Comparison of ENCODE assay signal across 9 cellular contexts in the genomic region with DNA sequence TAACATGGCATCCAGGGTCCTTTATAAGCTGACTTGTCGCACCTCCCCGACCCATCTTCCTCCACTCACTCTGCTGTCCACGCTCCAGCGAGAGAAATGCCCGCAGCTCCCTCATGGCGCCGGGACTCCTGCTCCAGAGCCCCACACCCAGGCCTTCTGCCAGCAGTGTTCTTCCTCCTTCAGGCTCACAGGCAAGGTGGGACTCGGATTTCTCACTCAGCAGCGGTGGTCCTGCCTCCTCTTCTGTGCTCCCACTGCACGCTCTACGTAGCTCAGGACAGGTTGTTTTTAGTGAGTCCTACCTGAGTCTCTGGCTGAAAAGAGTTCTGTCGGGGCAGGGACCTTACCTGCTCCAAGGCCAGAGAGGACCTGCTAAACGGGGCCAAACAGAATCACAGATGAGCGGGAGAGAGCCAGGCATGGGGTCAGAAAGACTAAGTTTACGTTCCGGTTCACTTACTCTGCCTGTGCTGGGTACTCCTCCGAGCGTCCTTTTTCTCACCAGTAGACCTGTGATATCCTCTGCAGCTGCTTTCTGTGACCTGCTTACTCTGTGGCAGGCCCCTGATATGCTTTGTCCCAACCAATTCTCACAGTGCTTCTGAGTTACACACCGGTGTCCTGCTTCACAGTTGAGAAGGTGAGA. TPM values are rescaled to one million over a fixed set of nuclear protein-coding genes. Genes with fewer than 3 reads are reported as not detected.
A peak's percentile ranks its signal among the peaks of the same experiment; 100 is the strongest.
DNase-seq lines count a peak whose midpoint lies in the region; ATAC-seq and TF ChIP-seq lines count a peak whose summit lies in the region.
"Had no signal": no experiment of that assay in that cellular context is flagged by ENCODE, and none has a peak within 500 bp of the region (broad histone marks: within the 10 kb centered on the region; RNA-seq: fewer than 3 reads in every experiment).

No MANE protein-coding gene starts in this region.

- no peaks in the 10 kb centered on the region for H3K27me3 Mint-ChIP-seq in activated naive CD8-positive, alpha-beta T cell treated with anti-CD3 and anti-CD28 coated beads for 36 hours
- peaks cover 4% of the 10 kb centered on the region for H3K27me3 Mint-ChIP-seq in glutamatergic neuron (ENCODE audit: unreplicated experiment)

- no peak for DNase-seq in activated naive CD8-positive, alpha-beta T cell treated with anti-CD3 and anti-CD28 coated beads for 36 hours
- DNase-seq in stimulated activated effector memory CD8-positive, alpha-beta T cell treated with anti-CD3 and anti-CD28 coated beads, Interleukin-12 subunit alpha, Interleukin-12 subunit beta, amount 100 ng/mL, for 72 hours (ENCODE audit: low spot score in 2 of 2): no peak
- DNase-seq in right cardiac atrium (no peak), glutamatergic neuron (no peak)
- DNase-seq: NCI-H1105, SHP77 treated with DMSO at 0.1 percent for 48 hours had no signal

- intact Hi-C loops in right cardiac atrium (cut with DNase I): no loop called here

- no peaks in the 10 kb centered on the region for H3K9me3 ChIP-seq in right cardiac atrium (ENCODE audit: control insufficient read depth, low read length)

- TF ChIP-seq CTCF in glutamatergic neuron (IDR thresholded peaks at IDR 0.05; ENCODE audit: partially characterized antibody, unreplicated experiment): no peak

- H3K4me1 ChIP-seq in right cardiac atrium (ENCODE audit: control insufficient read depth, insufficient read depth, low read length): no peaks in the 10 kb centered on the region

- peaks cover 38% of the 10 kb centered on the region for H3K36me3 Mint-ChIP-seq in activated naive CD8-positive, alpha-beta T cell treated with anti-CD3 and anti-CD28 coated beads for 36 hours
- H3K36me3 Mint-ChIP-seq in stimulated activated effector memory CD8-positive, alpha-beta T cell treated with anti-CD3 and anti-CD28 coated beads, Interleukin-12 subunit alpha, Interleukin-12 subunit beta, amount 100 ng/mL, for 72 hours: peaks cover 58% of the 10 kb centered on the region
- H3K36me3 Mint-ChIP-seq in glutamatergic neuron (ENCODE audit: unreplicated experiment): no peaks in the 10 kb centered on the region

- H3K27ac ChIP-seq in right cardiac atrium (ENCODE audit: low read length): no peak overlapping the region

- peak overlapping the region; percentile 49 for H3K27ac Mint-ChIP-seq in activated naive CD8-positive, alpha-beta T cell treated with anti-CD3 and anti-CD28 coated beads for 36 hours
- H3K27ac Mint-ChIP-seq in stimulated activated effector memory CD8-positive, alpha-beta T cell treated with anti-CD3 and anti-CD28 coated beads, Interleukin-12 subunit alpha, Interleukin-12 subunit beta, amount 100 ng/mL, for 72 hours: peak overlapping the region; percentile 87
- H3K27ac Mint-ChIP-seq in glutamatergic neuron (ENCODE audit: unreplicated experiment): no peak overlapping the region

- peaks cover 35% of the 10 kb centered on the region for H3K4me1 Mint-ChIP-seq in activated naive CD8-positive, alpha-beta T cell treated with anti-CD3 and anti-CD28 coated beads for 36 hours
- H3K4me1 Mint-ChIP-seq in stimulated activated effector memory CD8-positive, alpha-beta T cell treated with anti-CD3 and anti-CD28 coated beads, Interleukin-12 subunit alpha, Interleukin-12 subunit beta, amount 100 ng/mL, for 72 hours: peaks cover 47% of the 10 kb centered on the region
- peaks cover 8% of the 10 kb centered on the region for H3K4me1 Mint-ChIP-seq in glutamatergic neuron (ENCODE audit: low read depth, unreplicated experiment)

- no peak overlapping the region for H3K4me3 Mint-ChIP-seq in activated naive CD8-positive, alpha-beta T cell treated with anti-CD3 and anti-CD28 coated beads for 36 hours
- H3K4me3 Mint-ChIP-seq in stimulated activated effector memory CD8-positive, alpha-beta T cell treated with anti-CD3 and anti-CD28 coated beads, Interleukin-12 subunit alpha, Interleukin-12 subunit beta, amount 100 ng/mL, for 72 hours: no peak overlapping the region
- H3K4me3 Mint-ChIP-seq in glutamatergic neuron (ENCODE audit: unreplicated experiment): no peak overlapping the region

- ATAC-seq in GM19035 (IDR thresholded peaks at IDR 0.05; ENCODE audit: unreplicated experiment): peak; percentile 38
- ATAC-seq in HG03045 (IDR thresholded peaks at IDR 0.05; ENCODE audit: unreplicated experiment): peak; percentile 20
- ATAC-seq in stimulated activated effector memory CD8-positive, alpha-beta T cell treated with anti-CD3 and anti-CD28 coated beads, Interleukin-12 subunit alpha, Interleukin-12 subunit beta, amount 100 ng/mL, for 72 hours: no peak
- ATAC-seq in right cardiac atrium: no peak
- ATAC-seq in HG03432 (IDR thresholded peaks at IDR 0.05; ENCODE audit: unreplicated experiment): no peak

- 90% methylated on average over 19 of the region's 19 CpGs for WGBS in right cardiac atrium

- no peaks in the 10 kb centered on the region for H3K27me3 ChIP-seq in right cardiac atrium (ENCODE audit: control insufficient read depth, insufficient read depth)

- H3K4me3 ChIP-seq in right cardiac atrium (ENCODE audit: low read length): no peak overlapping the region

- no peaks in the 10 kb centered on the region for H3K9me3 Mint-ChIP-seq in activated naive CD8-positive, alpha-beta T cell treated with anti-CD3 and anti-CD28 coated beads for 36 hours
- H3K9me3 Mint-ChIP-seq in stimulated activated effector memory CD8-positive, alpha-beta T cell treated with anti-CD3 and anti-CD28 coated beads, Interleukin-12 subunit alpha, Interleukin-12 subunit beta, amount 100 ng/mL, for 72 hours: no peaks in the 10 kb centered on the region
- H3K9me3 Mint-ChIP-seq in glutamatergic neuron (ENCODE audit: unreplicated experiment): peaks cover 1% of the 10 kb centered on the region

RNA-seq across cellular contexts. Expression of gene THEMIS2, which starts 11.3 kb away (rescaled TPM):
- 10 to 100 TPM; 18.9 to 19.6 TPM for total RNA-seq in activated naive CD8-positive, alpha-beta T cell treated with anti-CD3 and anti-CD28 coated beads for 36 hours
- total RNA-seq in right cardiac atrium (10 to 100 TPM in 1 of 4 donors, 1 to 10 TPM in 3; 7.6 to 10.1 (median 9.3) TPM), glutamatergic neuron (ENCODE audit: unreplicated experiment) (4.6 TPM)
- polyA plus RNA-seq in right cardiac atrium: 5.1 TPM

RNA-seq across cellular contexts. Expression of gene RPA2, which starts 30.7 kb away (rescaled TPM):
- 100 to 1,000 TPM in 1 of 2 experiments, 10 to 100 TPM in 1; 89.4 to 102 TPM for total RNA-seq in activated naive CD8-positive, alpha-beta T cell treated with anti-CD3 and anti-CD28 coated beads for 36 hours
- total RNA-seq in right cardiac atrium (10 to 100 TPM; 26.8 to 38.3 (median 32.2) TPM), glutamatergic neuron (ENCODE audit: unreplicated experiment) (22.6 TPM)
- polyA plus RNA-seq in right cardiac atrium: 32.4 TPM

RNA-seq across cellular contexts. Expression of gene SMPDL3B, which starts 51.1 kb away (rescaled TPM):
- total RNA-seq in activated naive CD8-positive, alpha-beta T cell treated with anti-CD3 and anti-CD28 coated beads for 36 hours: under 1 TPM; 0.92 to 0.97 TPM
- total RNA-seq in right cardiac atrium (1 to 10 TPM in 1 of 4 donors, under 1 TPM in 3; 0.31 to 2.1 (median 0.40) TPM), glutamatergic neuron (ENCODE audit: unreplicated experiment) (not detected)
- 0.11 TPM for polyA plus RNA-seq in right cardiac atrium

RNA-seq across cellular contexts. Expression of gene PPP1R8, which starts 53.1 kb away (rescaled TPM):
- 10 to 100 TPM; 60.0 to 70.5 TPM for total RNA-seq in activated naive CD8-positive, alpha-beta T cell treated with anti-CD3 and anti-CD28 coated beads for 36 hours
- total RNA-seq in right cardiac atrium (10 to 100 TPM; 24.2 to 26.8 (median 24.7) TPM), glutamatergic neuron (ENCODE audit: unreplicated experiment) (60.2 TPM)
- polyA plus RNA-seq in right cardiac atrium: 18.7 TPM

Comparison
In these comparisons a context has a peak if more than half of its experiments do, and no peak if none do; other contexts are left out.
1. ATAC-seq: peak in GM19035 (single experiment) and HG03045 (single experiment); none in stimulated activated effector memory CD8-positive, alpha-beta T cell treated with anti-CD3 and anti-CD28 coated beads, Interleukin-12 subunit alpha, Interleukin-12 subunit beta, amount 100 ng/mL, for 72 hours (single experiment), right cardiac atrium (0 of 2) and HG03432 (single experiment).